ENCODE assay signal across 1 cellular context in genomic region chr11:112316971-112317370, GRCh38.
TF ChIP-seq lines count a peak whose summit lies in the region.

No MANE protein-coding gene starts in this region.

TF ChIP-seq in IMR-90, 13 proteins besides CTCF, POLR2A, EP300 and RAD21 (continued from another document):
- TF ChIP-seq ELK1 (IDR thresholded peaks at IDR 0.05; ENCODE audit: borderline replicate concordance, low read depth, low read length) (no peak), SMC3 (IDR thresholded peaks at IDR 0.05; ENCODE audit: low read depth, low read length) (no peak), FOS (IDR thresholded peaks at IDR 0.05; ENCODE audit: low read depth, low read length) (no peak), NFE2L2 (IDR thresholded peaks at IDR 0.05; ENCODE audit: low read depth, low read length) (no peak), MXI1 (IDR thresholded peaks at IDR 0.05; ENCODE audit: borderline replicate concordance, low read depth, low read length) (no peak), MAZ (IDR thresholded peaks at IDR 0.05; ENCODE audit: borderline replicate concordance, low read depth, low read length) (no peak)
